Comparison of ENCODE assay signal across 23 cellular contexts in the genomic region with DNA sequence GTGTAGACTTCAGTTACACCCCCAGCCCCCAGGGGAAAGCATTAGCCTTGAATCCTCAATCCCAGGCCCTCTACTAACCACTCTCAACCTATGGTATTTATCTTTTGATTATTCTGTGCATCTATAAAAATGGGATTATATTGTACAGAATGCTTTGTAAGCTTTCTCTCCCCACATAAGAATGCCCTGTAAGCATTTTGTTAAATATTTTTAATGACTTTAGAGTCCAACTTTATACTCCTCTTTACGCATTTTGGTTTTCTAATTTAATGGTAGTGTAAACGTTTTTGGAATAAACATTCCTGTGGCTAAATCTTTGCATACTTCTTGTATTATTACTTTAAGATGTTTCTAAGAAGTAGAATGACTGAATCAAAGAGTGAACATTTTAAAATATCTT. TPM values are rescaled to one million over a fixed set of nuclear protein-coding genes. Genes with fewer than 3 reads are reported as not detected.
DNase-seq lines count a peak whose midpoint lies in the region; ATAC-seq and TF ChIP-seq lines count a peak whose summit lies in the region.
"Had no signal": no experiment of that assay in that cellular context is flagged by ENCODE, and none has a peak within 500 bp of the region (broad histone marks: within the 10 kb centered on the region; RNA-seq: fewer than 3 reads in every experiment).

No MANE protein-coding gene starts in this region.

- no peak overlapping the region for H3K4me3 ChIP-seq in AG10803 (ENCODE audit: low read length)
- H3K4me3 ChIP-seq in IMR-90 (ENCODE audit: insufficient read depth, low read depth, low read length): no peak overlapping the region
- no peak overlapping the region for H3K4me3 ChIP-seq in gastroesophageal sphincter
- no peak overlapping the region for H3K4me3 ChIP-seq in endodermal cell (ENCODE audit: low read length)
- H3K4me3 ChIP-seq: GM23338 had no signal

- H4K8ac ChIP-seq in IMR-90 (ENCODE audit: low read depth in 2 of 2, low read length in 2 of 2): peak overlapping the region in 1 of 2 experiments; percentile 51; a peak in 1 of 4 replicates

- H2BK120ac ChIP-seq in IMR-90 (ENCODE audit: low read depth, low read length): peak overlapping the region; percentile 51

- POLR2A ChIA-PET in IMR-90 (lab: Charles Lee; ENCODE audit: unreplicated experiment): interaction anchor here (0.6 kb wide), 1 partner anchor 656 kb away, joined by 4 read pairs; no protein-coding TSS in a partner anchor

- peak; percentile 8 for DNase-seq in AG10803 (ENCODE audit: low read depth)
- peak; percentile 39 for DNase-seq in IMR-90
- DNase-seq in fibroblast of peridontal ligament (ENCODE audit: extremely low read depth): peak; percentile 59
- no peak for DNase-seq in endodermal cell
- DNase-seq: C1 segment of cervical spinal cord; CD4-positive, alpha-beta memory T cell; COR-L47; DMS53; H9; Karpas-422; NCI-H1092; NCI-H1417 treated with DMSO at 0.1 percent for 48 hours; NCI-H1694 treated with DMSO at 0.1 percent for 48 hours; NCI-H2081; NCI-H2227 treated with DMSO at 0.1 percent for 48 hours; NCI-H526 treated with DMSO at 0.1 percent for 48 hours; SHP77 had no signal

- H3K36me3 ChIP-seq in IMR-90 (ENCODE audit: control insufficient read depth, insufficient read depth, low read length) (peaks cover 32% of the 10 kb centered on the region), gastroesophageal sphincter (peaks cover 2 to 74% of the 10 kb centered on the region in 2 donors), endodermal cell (ENCODE audit: control insufficient read depth, insufficient read depth, low read length) (peaks cover 43% of the 10 kb centered on the region)

- H3K4ac ChIP-seq in IMR-90 (ENCODE audit: low read depth, low read length): peak overlapping the region; percentile 89

- no peaks in the 10 kb centered on the region for H3K9me3 Mint-ChIP-seq in endodermal cell
- H3K9me3 Mint-ChIP-seq: CD4-positive, alpha-beta memory T cell; GM23338; H9 had no signal

- H3K79me1 ChIP-seq in IMR-90 (ENCODE audit: low read depth in 1 of 2, low read length in 2 of 2): peaks cover 0 to 3% of the 10 kb centered on the region in 2 experiments; a peak in 1 of 4 replicates

- H4K5ac ChIP-seq in IMR-90 (ENCODE audit: low read depth, low read length): peak overlapping the region; percentile 54

- peak overlapping the region; percentile 53; the same call in 1 of the 2 replicates for H2AK5ac ChIP-seq in IMR-90 (ENCODE audit: low read depth, low read length)

- CTCF ChIA-PET in IMR-90 (lab: Yijun Ruan, JAX): no interaction called here

- H3K4me2 ChIP-seq in IMR-90 (ENCODE audit: low read depth, low read length): peak overlapping the region; percentile 55
- H3K4me2 ChIP-seq: GM23338 had no signal

- H2BK15ac ChIP-seq in IMR-90 (ENCODE audit: low read depth, low read length): 0 out of 3 replicates have a peak overlapping the region, but pooled peaks have one; percentile 6

- BruUV-seq in IMR-90 (replicated peaks; lab: Mats Ljungman, UMichigan): no TSS peak

- TF ChIP-seq RAD21 in IMR-90 (IDR thresholded peaks at IDR 0.05; ENCODE audit: low read length): no peak

- no peak overlapping the region for H2AFZ ChIP-seq in IMR-90 (replicated peaks; ENCODE audit: low read length, poor library complexity)
- H2AFZ ChIP-seq: GM23338 had no signal

- H3K9me3 ChIP-seq in IMR-90 (ENCODE audit: control insufficient read depth, insufficient read depth, low read length) (no peaks in the 10 kb centered on the region), gastroesophageal sphincter (no peaks in the 10 kb centered on the region), endodermal cell (ENCODE audit: control insufficient read depth, low read length) (no peaks in the 10 kb centered on the region)

- peaks cover 3% of the 10 kb centered on the region; the same call in 1 of the 2 replicates for H4K20me1 ChIP-seq in IMR-90 (ENCODE audit: insufficient read depth, low read length)

- no peaks in the 10 kb centered on the region for H3K4me1 Mint-ChIP-seq in endodermal cell
- H3K4me1 Mint-ChIP-seq: CD4-positive, alpha-beta memory T cell; GM23338; H9 had no signal

- in situ Hi-C loops in IMR-90 (cut with MboI; ENCODE audit: low sequenced_read_pairs): no loop called here

- no peak for TF ChIP-seq POLR2A in IMR-90 (IDR thresholded peaks at IDR 0.05; ENCODE audit: low read depth, low read length)
- TF ChIP-seq POLR2A in gastroesophageal sphincter (IDR thresholded peaks at IDR 0.05): no peak

- TF ChIP-seq EP300 in gastroesophageal sphincter (IDR thresholded peaks at IDR 0.05): no peak

- no peak overlapping the region for H2AK9ac ChIP-seq in IMR-90 (replicated peaks; ENCODE audit: low read depth, low read length, poor library complexity)

- no CpG with 5 or more reads among the region's 2 CpGs for WGBS in IMR-90 (ENCODE audit: extremely low coverage in 2 of 2, insufficient read length in 1 of 2), 2 experiments
- WGBS in gastroesophageal sphincter (ENCODE audit: low coverage in 1 of 2), 2 donors: 19 to 20% methylated on average over 2 of the region's 2 CpGs
- 0% methylated on average over 1 of the region's 2 CpGs; no CpG with 5 or more reads in 1 of the 2 experiments for WGBS in endodermal cell (ENCODE audit: insufficient coverage in 1 of 2, insufficient read length in 1 of 2), 2 experiments

- intact Hi-C loops in IMR-90 (cut with micrococcal nuclease): loop anchor here (5.0 kb wide), 1 partner anchor 382 kb away; no protein-coding TSS in a partner anchor

- peak overlapping the region; percentile 51; the same call in 1 of the 2 replicates for H4K91ac ChIP-seq in IMR-90 (ENCODE audit: insufficient read depth, low read depth, low read length)

- H3K27me3 Mint-ChIP-seq in endodermal cell (ENCODE audit: insufficient read depth): no peaks in the 10 kb centered on the region
- H3K27me3 Mint-ChIP-seq: CD4-positive, alpha-beta memory T cell had no signal

- H2BK20ac ChIP-seq in IMR-90 (ENCODE audit: low read depth, low read length): peak overlapping the region; percentile 81; the same call in 1 of the 2 replicates

- no peak overlapping the region for H3K9ac ChIP-seq in IMR-90 (ENCODE audit: low read depth, low read length)
- no peak overlapping the region for H3K9ac ChIP-seq in endodermal cell (ENCODE audit: extremely low read depth, low read length, poor library complexity, severe bottlenecking)

- H3K18ac ChIP-seq in IMR-90 (ENCODE audit: low read depth, low read length): peak overlapping the region; percentile 54; the same call in 1 of the 2 replicates

- peaks cover 42% of the 10 kb centered on the region for H3K36me3 Mint-ChIP-seq in endodermal cell (ENCODE audit: low read depth)

- H3K4me1 ChIP-seq in IMR-90 (ENCODE audit: control insufficient read depth, insufficient read depth, low read length) (peaks cover 8% of the 10 kb centered on the region), gastroesophageal sphincter (peaks cover 0 to 28% (median 6%) of the 10 kb centered on the region in 3 donors), endodermal cell (ENCODE audit: control insufficient read depth, insufficient read depth, low read length) (no peaks in the 10 kb centered on the region)

- H3K14ac ChIP-seq in IMR-90 (replicated peaks; ENCODE audit: low read depth, low read length): no peak overlapping the region

- H3K4me3 Mint-ChIP-seq in endodermal cell: no peak overlapping the region
- H3K4me3 Mint-ChIP-seq: CD4-positive, alpha-beta memory T cell; GM23338; H9 had no signal

- H3K9me1 ChIP-seq in IMR-90 (ENCODE audit: insufficient read depth, low read length): peaks cover 5% of the 10 kb centered on the region

- H3K56ac ChIP-seq in IMR-90 (ENCODE audit: extremely low read depth, insufficient read depth, low read length): no peak overlapping the region; the same call in 1 of the 2 replicates

- H3K27me3 ChIP-seq in IMR-90 (ENCODE audit: control insufficient read depth, insufficient read depth, low read length) (no peaks in the 10 kb centered on the region), gastroesophageal sphincter (no peaks in the 10 kb centered on the region), endodermal cell (ENCODE audit: control insufficient read depth, insufficient read depth, low read length, poor library complexity, severe bottlenecking) (no peaks in the 10 kb centered on the region)

- no peak overlapping the region for H3K27ac Mint-ChIP-seq in endodermal cell
- H3K27ac Mint-ChIP-seq: GM23338, H9 had no signal

- no peak for TF ChIP-seq CTCF in AG10803 (conservative IDR thresholded peaks at IDR 0.05; ENCODE audit: low read length)
- TF ChIP-seq CTCF in IMR-90 (conservative IDR thresholded peaks at IDR 0.05; ENCODE audit: low read depth, low read length): no peak
- TF ChIP-seq CTCF in gastroesophageal sphincter (IDR thresholded peaks at IDR 0.05): no peak
- no peak for TF ChIP-seq CTCF in endodermal cell (conservative IDR thresholded peaks at IDR 0.05)

- dilution Hi-C loops in IMR-90 (cut with HindIII; ENCODE audit: low sequenced_read_pairs, unreplicated experiment): no loop called here

- H3K27ac ChIP-seq in IMR-90 (ENCODE audit: insufficient read depth, low read length) (peak overlapping the region; percentile 83; the same call in 1 of the 2 replicates), gastroesophageal sphincter (peak overlapping the region in 1 of 4 donors; percentile 7), endodermal cell (ENCODE audit: low read depth, low read length) (no peak overlapping the region)
- H3K27ac ChIP-seq: RWPE1 had no signal

- peak; percentile 73 for ATAC-seq in IMR-90 (ENCODE audit: low read depth)
- no peak for ATAC-seq in gastroesophageal sphincter
- ATAC-seq: GM23338, Panc1 had no signal

- peak overlapping the region; percentile 70 for H2BK5ac ChIP-seq in IMR-90 (ENCODE audit: low read depth, low read length, poor library complexity, severe bottlenecking)

- no peak overlapping the region for H3K23ac ChIP-seq in IMR-90 (ENCODE audit: low read depth, low read length)

RNA-seq across cellular contexts. Expression of a gene that starts 35.4 kb away (rescaled TPM):
- total RNA-seq in IMR-90 (2012; rRNA removed) (36.1 and 49.6 TPM in 2 replicates), gastroesophageal sphincter (10 to 100 TPM; 65.0 to 95.9 (median 82.3) TPM), endodermal cell (10 to 100 TPM; 49.6 to 65.3 TPM)
- 65.9 and 82.8 TPM in 2 replicates for polyA plus RNA-seq in IMR-90 (2012; rRNA removed)
- polyA plus RNA-seq in IMR-90 (2012; cell fraction: cytosol; rRNA removed): 23.1 and 52.3 TPM in 2 replicates
- 85.3 and 198 TPM in 2 replicates for polyA plus RNA-seq in IMR-90 (2012; cell fraction: nucleus; rRNA removed; ENCODE audit: low replicate concordance)
- polyA plus RNA-seq in endodermal cell (2013, experiment 1 of 2): 33.4 TPM
- 27.3 TPM for polyA plus RNA-seq in endodermal cell (2013, experiment 2 of 2)

RNA-seq across cellular contexts. Expression of a gene that starts 38.9 kb away (rescaled TPM):
- total RNA-seq in IMR-90 (2012; rRNA removed) (11.1 and 12.8 TPM in 2 replicates), gastroesophageal sphincter (10 to 100 TPM; 18.7 to 34.6 (median 31.5) TPM), endodermal cell (1 to 10 TPM; 8.1 to 8.9 TPM)
- 8.5 and 9.4 TPM in 2 replicates for polyA plus RNA-seq in IMR-90 (2012; rRNA removed)
- 3.1 and 3.8 TPM in 2 replicates for polyA plus RNA-seq in IMR-90 (2012; cell fraction: cytosol; rRNA removed)
- polyA plus RNA-seq in IMR-90 (2012; cell fraction: nucleus; rRNA removed; ENCODE audit: low replicate concordance): 2.9 and 10.5 TPM in 2 replicates
- 12.4 TPM for polyA plus RNA-seq in endodermal cell (2013, experiment 1 of 2)
- 13.2 TPM for polyA plus RNA-seq in endodermal cell (2013, experiment 2 of 2)

RNA-seq across cellular contexts. Expression of a gene that starts 48.1 kb away (rescaled TPM):
- total RNA-seq in IMR-90 (2012; rRNA removed) (not detected in 2 replicates), gastroesophageal sphincter (not detected), endodermal cell (not detected)
- polyA plus RNA-seq in IMR-90 (2012; rRNA removed): not detected in 2 replicates
- not detected in 2 replicates for polyA plus RNA-seq in IMR-90 (2012; cell fraction: cytosol; rRNA removed)
- not detected in 2 replicates for polyA plus RNA-seq in IMR-90 (2012; cell fraction: nucleus; rRNA removed; ENCODE audit: low replicate concordance)
- 0.07 TPM for polyA plus RNA-seq in endodermal cell (2013, experiment 1 of 2)
- 0.08 TPM for polyA plus RNA-seq in endodermal cell (2013, experiment 2 of 2)
- total RNA-seq: GM23338, H9, OCI-LY7, SK-MEL-5 had no signal
- polyA plus RNA-seq: CD4-positive, alpha-beta memory T cell; GM23338 had no signal
